In genomic region chr2:134119672-134120159, GRCh38 we compare ENCODE assay signal across 1 cellular context.
TF ChIP-seq lines count a peak whose summit lies in the region.

No MANE protein-coding gene starts in this region.

TF ChIP-seq in HepG2, 621 proteins besides CTCF, POLR2A, EP300 and RAD21 (continued from another document and continues in another):
- TF ChIP-seq, protein P1, sequence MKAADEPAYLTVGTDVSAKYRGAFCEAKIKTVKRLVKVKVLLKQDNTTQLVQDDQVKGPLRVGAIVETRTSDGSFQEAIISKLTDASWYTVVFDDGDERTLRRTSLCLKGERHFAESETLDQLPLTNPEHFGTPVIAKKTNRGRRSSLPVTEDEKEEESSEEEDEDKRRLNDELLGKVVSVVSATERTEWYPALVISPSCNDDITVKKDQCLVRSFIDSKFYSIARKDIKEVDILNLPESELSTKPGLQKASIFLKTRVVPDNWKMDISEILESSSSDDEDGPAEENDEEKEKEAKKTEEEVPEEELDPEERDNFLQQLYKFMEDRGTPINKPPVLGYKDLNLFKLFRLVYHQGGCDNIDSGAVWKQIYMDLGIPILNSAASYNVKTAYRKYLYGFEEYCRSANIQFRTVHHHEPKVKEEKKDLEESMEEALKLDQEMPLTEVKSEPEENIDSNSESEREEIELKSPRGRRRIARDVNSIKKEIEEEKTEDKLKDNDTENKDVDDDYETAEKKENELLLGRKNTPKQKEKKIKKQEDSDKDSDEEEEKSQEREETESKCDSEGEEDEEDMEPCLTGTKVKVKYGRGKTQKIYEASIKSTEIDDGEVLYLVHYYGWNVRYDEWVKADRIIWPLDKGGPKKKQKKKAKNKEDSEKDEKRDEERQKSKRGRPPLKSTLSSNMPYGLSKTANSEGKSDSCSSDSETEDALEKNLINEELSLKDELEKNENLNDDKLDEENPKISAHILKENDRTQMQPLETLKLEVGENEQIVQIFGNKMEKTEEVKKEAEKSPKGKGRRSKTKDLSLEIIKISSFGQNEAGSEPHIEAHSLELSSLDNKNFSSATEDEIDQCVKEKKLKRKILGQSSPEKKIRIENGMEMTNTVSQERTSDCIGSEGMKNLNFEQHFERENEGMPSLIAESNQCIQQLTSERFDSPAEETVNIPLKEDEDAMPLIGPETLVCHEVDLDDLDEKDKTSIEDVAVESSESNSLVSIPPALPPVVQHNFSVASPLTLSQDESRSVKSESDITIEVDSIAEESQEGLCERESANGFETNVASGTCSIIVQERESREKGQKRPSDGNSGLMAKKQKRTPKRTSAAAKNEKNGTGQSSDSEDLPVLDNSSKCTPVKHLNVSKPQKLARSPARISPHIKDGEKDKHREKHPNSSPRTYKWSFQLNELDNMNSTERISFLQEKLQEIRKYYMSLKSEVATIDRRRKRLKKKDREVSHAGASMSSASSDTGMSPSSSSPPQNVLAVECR (CRISPR knock-in tag; IDR thresholded peaks at IDR 0.05; ENCODE audit: borderline replicate concordance) = peak; percentile 60; the same call in 1 of the 2 replicates
- TF ChIP-seq ZBTB37 (CRISPR knock-in tag; IDR thresholded peaks at IDR 0.05) (peak; percentile 92), ZNF616 (CRISPR knock-in tag; IDR thresholded peaks at IDR 0.05; ENCODE audit: low read depth) (no peak), AGO1 (IDR thresholded peaks at IDR 0.05; ENCODE audit: low read depth, low read length, poor library complexity, severe bottlenecking) (peak; percentile 56), ZNF564 (CRISPR knock-in tag; IDR thresholded peaks at IDR 0.05) (no peak), ZNF558 (CRISPR knock-in tag; IDR thresholded peaks at IDR 0.05; ENCODE audit: borderline replicate concordance) (no peak; the same call in 1 of the 2 replicates), PTBP1 (IDR thresholded peaks at IDR 0.05; ENCODE audit: low read depth, low read length, poor library complexity, severe bottlenecking) (no peak), HOXA3 (CRISPR knock-in tag; IDR thresholded peaks at IDR 0.05) (peak; percentile 69), ONECUT2 (CRISPR knock-in tag; IDR thresholded peaks at IDR 0.05) (0 out of 2 replicates have a peak, but pooled peaks have one; percentile 42), ZNF331 (CRISPR knock-in tag; IDR thresholded peaks at IDR 0.05) (peak; percentile 31; the same call in 1 of the 2 replicates), MXD4 (CRISPR knock-in tag; IDR thresholded peaks at IDR 0.05) (no peak), SP2 (CRISPR knock-in tag; IDR thresholded peaks at IDR 0.05) (peak; percentile 63), HDAC2 (CRISPR knock-in tag; IDR thresholded peaks at IDR 0.05) (no peak; the same call in none of the 2 replicates), RBFOX2 (IDR thresholded peaks at IDR 0.05; ENCODE audit: low read depth, low read length) (peak; percentile 70), MTERF4 (CRISPR knock-in tag; IDR thresholded peaks at IDR 0.05) (no peak), KDM5B (CRISPR knock-in tag; IDR thresholded peaks at IDR 0.05; ENCODE audit: borderline replicate concordance) (peak; percentile 53; the same call in 1 of the 2 replicates), HBP1 (CRISPR knock-in tag; IDR thresholded peaks at IDR 0.05; ENCODE audit: low read depth) (peak; percentile 86), ZNF34 (CRISPR knock-in tag; IDR thresholded peaks at IDR 0.05; ENCODE audit: borderline replicate concordance) (0 out of 2 replicates have a peak, but pooled peaks have one; percentile 71), ZNF678 (CRISPR knock-in tag; IDR thresholded peaks at IDR 0.05) (no peak), ARHGAP35 (CRISPR knock-in tag; IDR thresholded peaks at IDR 0.05; ENCODE audit: borderline replicate concordance) (no peak), ZNF7 (CRISPR knock-in tag; IDR thresholded peaks at IDR 0.05) (no peak), TCF12 (IDR thresholded peaks at IDR 0.05) (no peak), TCF12 (CRISPR knock-in tag; IDR thresholded peaks at IDR 0.05) (0 out of 2 replicates have a peak, but pooled peaks have one; percentile 55), HMGA1 (CRISPR knock-in tag; conservative IDR thresholded peaks at IDR 0.05) (no peak), NFATC3 (CRISPR knock-in tag; IDR thresholded peaks at IDR 0.05) (no peak), PPARG (CRISPR knock-in tag; conservative IDR thresholded peaks at IDR 0.05) (no peak), ATM (IDR thresholded peaks at IDR 0.05; ENCODE audit: borderline replicate concordance) (no peak), ZNF143 (CRISPR knock-in tag; IDR thresholded peaks at IDR 0.05) (no peak), KLF13 (CRISPR knock-in tag; IDR thresholded peaks at IDR 0.05) (no peak), ZNF263 (CRISPR knock-in tag; IDR thresholded peaks at IDR 0.05) (0 out of 2 replicates have a peak, but pooled peaks have one; percentile 66), ZSCAN9 (CRISPR knock-in tag; IDR thresholded peaks at IDR 0.05; ENCODE audit: borderline replicate concordance) (peak; percentile 77), RNF2 (conservative IDR thresholded peaks at IDR 0.05; ENCODE audit: low read depth) (no peak), SCMH1 (CRISPR knock-in tag; IDR thresholded peaks at IDR 0.05; ENCODE audit: borderline replicate concordance) (no peak), ZNF235 (CRISPR knock-in tag; IDR thresholded peaks at IDR 0.05; ENCODE audit: borderline replicate concordance) (no peak), PITX1 (CRISPR knock-in tag; IDR thresholded peaks at IDR 0.05) (no peak; the same call in 1 of the 2 replicates), NFE2 (CRISPR knock-in tag; IDR thresholded peaks at IDR 0.05) (no peak)
- TF ChIP-seq, protein P2, sequence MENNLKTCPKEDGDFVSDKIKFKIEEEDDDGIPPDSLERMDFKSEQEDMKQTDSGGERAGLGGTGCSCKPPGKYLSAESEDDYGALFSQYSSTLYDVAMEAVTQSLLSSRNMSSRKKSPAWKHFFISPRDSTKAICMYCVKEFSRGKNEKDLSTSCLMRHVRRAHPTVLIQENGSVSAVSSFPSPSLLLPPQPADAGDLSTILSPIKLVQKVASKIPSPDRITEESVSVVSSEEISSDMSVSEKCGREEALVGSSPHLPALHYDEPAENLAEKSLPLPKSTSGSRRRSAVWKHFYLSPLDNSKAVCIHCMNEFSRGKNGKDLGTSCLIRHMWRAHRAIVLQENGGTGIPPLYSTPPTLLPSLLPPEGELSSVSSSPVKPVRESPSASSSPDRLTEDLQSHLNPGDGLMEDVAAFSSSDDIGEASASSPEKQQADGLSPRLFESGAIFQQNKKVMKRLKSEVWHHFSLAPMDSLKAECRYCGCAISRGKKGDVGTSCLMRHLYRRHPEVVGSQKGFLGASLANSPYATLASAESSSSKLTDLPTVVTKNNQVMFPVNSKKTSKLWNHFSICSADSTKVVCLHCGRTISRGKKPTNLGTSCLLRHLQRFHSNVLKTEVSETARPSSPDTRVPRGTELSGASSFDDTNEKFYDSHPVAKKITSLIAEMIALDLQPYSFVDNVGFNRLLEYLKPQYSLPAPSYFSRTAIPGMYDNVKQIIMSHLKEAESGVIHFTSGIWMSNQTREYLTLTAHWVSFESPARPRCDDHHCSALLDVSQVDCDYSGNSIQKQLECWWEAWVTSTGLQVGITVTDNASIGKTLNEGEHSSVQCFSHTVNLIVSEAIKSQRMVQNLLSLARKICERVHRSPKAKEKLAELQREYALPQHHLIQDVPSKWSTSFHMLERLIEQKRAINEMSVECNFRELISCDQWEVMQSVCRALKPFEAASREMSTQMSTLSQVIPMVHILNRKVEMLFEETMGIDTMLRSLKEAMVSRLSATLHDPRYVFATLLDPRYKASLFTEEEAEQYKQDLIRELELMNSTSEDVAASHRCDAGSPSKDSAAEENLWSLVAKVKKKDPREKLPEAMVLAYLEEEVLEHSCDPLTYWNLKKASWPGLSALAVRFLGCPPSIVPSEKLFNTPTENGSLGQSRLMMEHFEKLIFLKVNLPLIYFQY (CRISPR knock-in tag; IDR thresholded peaks at IDR 0.05; ENCODE audit: borderline replicate concordance) = no peak
- TF ChIP-seq, protein P3, sequence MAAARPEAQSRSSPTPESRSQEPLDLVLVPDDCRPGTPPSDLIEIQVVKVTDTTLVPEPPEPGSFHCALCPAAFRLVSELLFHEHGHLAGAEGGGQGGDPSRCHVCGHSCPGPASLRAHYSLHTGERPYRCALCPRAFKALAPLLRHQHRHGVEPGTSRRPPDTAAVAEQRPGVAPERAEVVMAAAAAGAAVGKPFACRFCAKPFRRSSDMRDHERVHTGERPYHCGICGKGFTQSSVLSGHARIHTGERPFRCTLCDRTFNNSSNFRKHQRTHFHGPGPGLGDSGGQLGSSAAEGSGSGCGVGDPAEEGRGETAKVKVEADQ (CRISPR knock-in tag; IDR thresholded peaks at IDR 0.05; ENCODE audit: borderline replicate concordance) = 0 out of 2 replicates have a peak, but pooled peaks have one; percentile 46
- TF ChIP-seq, protein P4, sequence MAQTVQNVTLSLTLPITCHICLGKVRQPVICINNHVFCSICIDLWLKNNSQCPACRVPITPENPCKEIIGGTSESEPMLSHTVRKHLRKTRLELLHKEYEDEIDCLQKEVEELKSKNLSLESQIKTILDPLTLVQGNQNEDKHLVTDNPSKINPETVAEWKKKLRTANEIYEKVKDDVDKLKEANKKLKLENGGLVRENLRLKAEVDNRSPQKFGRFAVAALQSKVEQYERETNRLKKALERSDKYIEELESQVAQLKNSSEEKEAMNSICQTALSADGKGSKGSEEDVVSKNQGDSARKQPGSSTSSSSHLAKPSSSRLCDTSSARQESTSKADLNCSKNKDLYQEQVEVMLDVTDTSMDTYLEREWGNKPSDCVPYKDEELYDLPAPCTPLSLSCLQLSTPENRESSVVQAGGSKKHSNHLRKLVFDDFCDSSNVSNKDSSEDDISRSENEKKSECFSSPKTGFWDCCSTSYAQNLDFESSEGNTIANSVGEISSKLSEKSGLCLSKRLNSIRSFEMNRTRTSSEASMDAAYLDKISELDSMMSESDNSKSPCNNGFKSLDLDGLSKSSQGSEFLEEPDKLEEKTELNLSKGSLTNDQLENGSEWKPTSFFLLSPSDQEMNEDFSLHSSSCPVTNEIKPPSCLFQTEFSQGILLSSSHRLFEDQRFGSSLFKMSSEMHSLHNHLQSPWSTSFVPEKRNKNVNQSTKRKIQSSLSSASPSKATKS (CRISPR knock-in tag; IDR thresholded peaks at IDR 0.05) = no peak
- TF ChIP-seq, protein P5, sequence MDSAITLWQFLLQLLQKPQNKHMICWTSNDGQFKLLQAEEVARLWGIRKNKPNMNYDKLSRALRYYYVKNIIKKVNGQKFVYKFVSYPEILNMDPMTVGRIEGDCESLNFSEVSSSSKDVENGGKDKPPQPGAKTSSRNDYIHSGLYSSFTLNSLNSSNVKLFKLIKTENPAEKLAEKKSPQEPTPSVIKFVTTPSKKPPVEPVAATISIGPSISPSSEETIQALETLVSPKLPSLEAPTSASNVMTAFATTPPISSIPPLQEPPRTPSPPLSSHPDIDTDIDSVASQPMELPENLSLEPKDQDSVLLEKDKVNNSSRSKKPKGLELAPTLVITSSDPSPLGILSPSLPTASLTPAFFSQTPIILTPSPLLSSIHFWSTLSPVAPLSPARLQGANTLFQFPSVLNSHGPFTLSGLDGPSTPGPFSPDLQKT (CRISPR knock-in tag; IDR thresholded peaks at IDR 0.05; ENCODE audit: borderline replicate concordance) = no peak
